In the genomic region with DNA sequence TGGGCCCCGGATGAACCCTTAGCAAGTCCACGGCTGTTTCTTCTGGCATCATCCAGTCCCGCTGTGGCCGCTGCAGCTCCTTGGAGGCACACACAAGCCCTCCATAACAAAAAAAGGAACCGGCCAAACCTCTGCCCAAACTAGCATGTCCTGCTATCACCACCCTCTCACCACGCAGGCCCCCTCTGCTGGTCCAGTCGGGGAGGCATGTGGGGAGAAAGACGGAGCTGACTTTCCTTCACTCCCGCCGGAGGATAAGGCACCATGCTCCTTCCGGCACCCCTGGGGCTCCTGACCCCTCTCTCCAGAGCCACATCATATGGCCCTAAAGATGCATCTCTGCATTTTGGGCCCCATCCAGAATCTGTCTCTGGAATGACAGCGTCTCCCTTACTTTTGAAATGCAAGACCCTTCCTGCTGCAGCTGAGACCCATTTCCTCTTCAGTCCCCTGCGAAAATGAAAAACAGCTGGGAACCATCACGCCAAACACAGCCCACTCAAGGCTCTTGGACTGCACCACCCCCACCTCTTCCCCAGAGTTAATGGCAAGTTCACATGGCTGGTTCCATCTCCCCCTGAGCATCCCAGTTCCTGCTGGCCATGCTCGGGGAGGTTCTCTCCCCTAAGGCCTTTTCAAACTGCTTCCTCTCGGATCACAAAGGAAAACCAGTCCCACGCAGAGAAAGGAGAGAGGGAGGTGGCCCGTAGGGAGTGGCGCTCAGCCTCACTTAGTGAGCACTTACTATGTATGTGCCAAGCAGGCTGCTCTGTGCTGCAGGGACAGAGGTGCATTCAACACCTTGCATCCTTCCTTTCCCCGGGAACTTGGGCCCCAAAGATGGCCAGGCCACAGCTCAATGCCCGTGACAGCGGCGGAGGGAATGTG, we compare ENCODE assay signal across 1 cellular context.
TF ChIP-seq lines count a peak whose summit lies in the region.

No MANE protein-coding gene starts in this region.

TF ChIP-seq in K562, 482 proteins besides CTCF, POLR2A, EP300 and RAD21:
- TF ChIP-seq L3MBTL2 (IDR thresholded peaks at IDR 0.05), result peak; percentile 23; the same call in 1 of the 2 replicates
- TF ChIP-seq STAT5B (CRISPR knock-in tag; IDR thresholded peaks at IDR 0.05), result no peak
- TF ChIP-seq, protein P1, sequence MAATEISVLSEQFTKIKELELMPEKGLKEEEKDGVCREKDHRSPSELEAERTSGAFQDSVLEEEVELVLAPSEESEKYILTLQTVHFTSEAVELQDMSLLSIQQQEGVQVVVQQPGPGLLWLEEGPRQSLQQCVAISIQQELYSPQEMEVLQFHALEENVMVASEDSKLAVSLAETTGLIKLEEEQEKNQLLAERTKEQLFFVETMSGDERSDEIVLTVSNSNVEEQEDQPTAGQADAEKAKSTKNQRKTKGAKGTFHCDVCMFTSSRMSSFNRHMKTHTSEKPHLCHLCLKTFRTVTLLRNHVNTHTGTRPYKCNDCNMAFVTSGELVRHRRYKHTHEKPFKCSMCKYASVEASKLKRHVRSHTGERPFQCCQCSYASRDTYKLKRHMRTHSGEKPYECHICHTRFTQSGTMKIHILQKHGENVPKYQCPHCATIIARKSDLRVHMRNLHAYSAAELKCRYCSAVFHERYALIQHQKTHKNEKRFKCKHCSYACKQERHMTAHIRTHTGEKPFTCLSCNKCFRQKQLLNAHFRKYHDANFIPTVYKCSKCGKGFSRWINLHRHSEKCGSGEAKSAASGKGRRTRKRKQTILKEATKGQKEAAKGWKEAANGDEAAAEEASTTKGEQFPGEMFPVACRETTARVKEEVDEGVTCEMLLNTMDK (IDR thresholded peaks at IDR 0.05; ENCODE audit: borderline replicate concordance, insufficient read depth, low read depth, low read length, poor library complexity, severe bottlenecking), result peak; percentile 21
